Comparison of ENCODE assay signal across 20 cellular contexts in the genomic region with DNA sequence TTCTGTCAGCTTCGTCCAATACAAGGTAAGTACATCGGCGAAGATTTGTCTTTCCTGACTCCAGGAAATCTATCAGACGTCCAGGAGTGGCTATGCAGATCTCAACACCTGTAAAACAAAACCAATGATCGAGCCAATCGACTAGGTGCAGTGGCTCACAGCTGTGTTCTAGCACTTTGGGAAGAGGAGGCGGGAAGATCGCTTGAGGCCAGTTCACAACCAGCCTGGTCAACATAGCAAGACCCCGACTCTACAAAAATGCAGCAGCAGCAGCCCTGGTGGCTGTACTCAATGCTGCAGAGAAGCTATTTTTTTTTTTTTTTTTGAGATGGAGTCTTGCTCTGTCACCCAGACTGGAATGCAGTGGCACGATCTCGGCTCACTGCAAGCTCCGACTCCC. TPM values are rescaled to one million over a fixed set of nuclear protein-coding genes. Genes with fewer than 3 reads are reported as not detected.
DNase-seq lines count a peak whose midpoint lies in the region; ATAC-seq and TF ChIP-seq lines count a peak whose summit lies in the region.
"Had no signal": no experiment of that assay in that cellular context is flagged by ENCODE, and none has a peak within 500 bp of the region (broad histone marks: within the 10 kb centered on the region; RNA-seq: fewer than 3 reads in every experiment).

No MANE protein-coding gene starts in this region.

- peaks cover 56% of the 10 kb centered on the region for H3K79me2 ChIP-seq in ACC112 (ENCODE audit: control insufficient read depth, insufficient read depth, low read length, unreplicated experiment)

- CTCF ChIA-PET in activated CD8-positive, alpha-beta T cell treated with anti-CD3 and anti-CD28 coated beads for 36 hours (lab: Charles Lee), result interaction anchor here (0.8 to 1.9 kb wide), 2 partner anchors 9 to 77 kb away, joined by 3 to 7 read pairs; no protein-coding TSS in a partner anchor

- H3K9me3 ChIP-seq in aorta (ENCODE audit: control insufficient read depth, low read length), result no peaks in the 10 kb centered on the region
- H3K9me3 ChIP-seq: BE2C, MG63 had no signal

- H2AFZ ChIP-seq in ACC112 (ENCODE audit: low read length, unreplicated experiment), result no peak overlapping the region

- H3K27me3 ChIP-seq in ACC112 (ENCODE audit: insufficient read depth, low read length) (no peaks in the 10 kb centered on the region), aorta (ENCODE audit: control insufficient read depth in 1 of 2, insufficient read depth in 2 of 2, low read length in 1 of 2) (no peaks in the 10 kb centered on the region)
- H3K27me3 ChIP-seq: BE2C, MG63 had no signal

- 0 out of 2 replicates have a peak, but pooled peaks have one; percentile 2 for TF ChIP-seq CTCF in AG10803 (conservative IDR thresholded peaks at IDR 0.05; ENCODE audit: low read length)
- TF ChIP-seq CTCF in activated CD8-positive, alpha-beta T cell treated with anti-CD3 and anti-CD28 coated beads for 36 hours (IDR thresholded peaks at IDR 0.05), result no peak

- no peak for DNase-seq in AG10803 (ENCODE audit: low read depth)
- no peak for DNase-seq in activated CD8-positive, alpha-beta T cell treated with anti-CD3 and anti-CD28 coated beads for 36 hours
- no peak for DNase-seq in immature natural killer cell
- DNase-seq in mucosa of gallbladder (ENCODE audit: low spot score), result no peak
- no peak for DNase-seq in aorta
- DNase-seq: activated CD4-positive, alpha-beta T cell treated with anti-CD3 and anti-CD28 coated beads, Interleukin-2, amount 50 U/mL, for 4 hours; activated T-cell treated with anti-CD3 and anti-CD28 coated beads, Interleukin-2, amount 50 U/mL, for 72 hours; BE2C; effector CD8-positive, alpha-beta T cell; head of caudate nucleus; left ventricle myocardium superior; MG63; NCI-H1436 treated with DMSO at 0.1 percent for 48 hours; NCI-H69; stimulated activated naive CD4-positive, alpha-beta T cell had no signal

- intact Hi-C loops in activated CD8-positive, alpha-beta T cell treated with anti-CD3 and anti-CD28 coated beads for 36 hours (cut with micrococcal nuclease), result no loop called here
- intact Hi-C loops in aorta (cut with DNase I), result no loop called here

- H3K36me3 ChIP-seq in ACC112 (ENCODE audit: insufficient read depth, low read length) (peaks cover 61% of the 10 kb centered on the region), aorta (ENCODE audit: control insufficient read depth in 1 of 2, insufficient read depth in 2 of 2, low read length in 1 of 2) (peaks cover 9 to 14% of the 10 kb centered on the region in 2 donors)

- peak overlapping the region; percentile 73 for H3K27ac Mint-ChIP-seq in activated CD8-positive, alpha-beta T cell treated with anti-CD3 and anti-CD28 coated beads for 36 hours
- peak overlapping the region; percentile 39 to 75 (median 56) for H3K27ac Mint-ChIP-seq in immature natural killer cell

- H3K4me1 ChIP-seq in ACC112 (ENCODE audit: control insufficient read depth, insufficient read depth, low read length, unreplicated experiment), result peaks cover 55% of the 10 kb centered on the region
- H3K4me1 ChIP-seq in aorta (ENCODE audit: control insufficient read depth in 1 of 2, insufficient read depth in 2 of 2, low read length in 2 of 2), result no peaks in the 10 kb centered on the region
- H3K4me1 ChIP-seq: BE2C had no signal

- H3K4me1 Mint-ChIP-seq in activated CD8-positive, alpha-beta T cell treated with anti-CD3 and anti-CD28 coated beads for 36 hours (ENCODE audit: low read depth), result peaks cover 65% of the 10 kb centered on the region
- H3K4me1 Mint-ChIP-seq in immature natural killer cell, result peaks cover 31 to 59% of the 10 kb centered on the region in 2 donors

- WGBS in aorta, 2 donors, result 75 to 78% methylated on average over 12 of the region's 12 CpGs

- H3K27me3 Mint-ChIP-seq in activated CD8-positive, alpha-beta T cell treated with anti-CD3 and anti-CD28 coated beads for 36 hours, result no peaks in the 10 kb centered on the region
- H3K27me3 Mint-ChIP-seq in immature natural killer cell (ENCODE audit: low read depth in 3 of 3), result peaks cover 0 to 2% (median 0%) of the 10 kb centered on the region in 3 donors

- H3K9me3 Mint-ChIP-seq in activated CD8-positive, alpha-beta T cell treated with anti-CD3 and anti-CD28 coated beads for 36 hours, result no peaks in the 10 kb centered on the region
- no peaks in the 10 kb centered on the region for H3K9me3 Mint-ChIP-seq in immature natural killer cell
- H3K9me3 Mint-ChIP-seq: activated T-cell treated with anti-CD3 and anti-CD28 coated beads, Interleukin-2, amount 50 U/mL, for 72 hours had no signal

- no peak for ATAC-seq in activated CD8-positive, alpha-beta T cell treated with anti-CD3 and anti-CD28 coated beads for 36 hours
- no peak for ATAC-seq in aorta (ENCODE audit: low FRiP score)
- ATAC-seq in HG03460 (IDR thresholded peaks at IDR 0.05; ENCODE audit: unreplicated experiment), result no peak
- ATAC-seq: activated T-cell treated with anti-CD3 and anti-CD28 coated beads, Interleukin-2, amount 50 U/mL, for 72 hours; left ventricle myocardium superior; sciatic nerve had no signal

- no peak overlapping the region for H3K4me3 ChIP-seq in ACC112 (ENCODE audit: low read depth, low read length)
- H3K4me3 ChIP-seq in AG10803 (ENCODE audit: low read length), result no peak overlapping the region
- no peak overlapping the region for H3K4me3 ChIP-seq in aorta (ENCODE audit: low read length in 2 of 2)
- H3K4me3 ChIP-seq: MG63 had no signal

- POLR2A ChIA-PET in activated CD8-positive, alpha-beta T cell treated with anti-CD3 and anti-CD28 coated beads for 36 hours (lab: Charles Lee), result interaction anchor here (0.7 to 3.1 kb wide), 4 partner anchors 12 to 125 kb away, joined by 3 to 22 read pairs (median 4); no protein-coding TSS in a partner anchor

- H3K36me3 Mint-ChIP-seq in activated CD8-positive, alpha-beta T cell treated with anti-CD3 and anti-CD28 coated beads for 36 hours (ENCODE audit: low read depth), result peaks cover 78% of the 10 kb centered on the region
- peaks cover 14 to 61% (median 44%) of the 10 kb centered on the region in 3 donors for H3K36me3 Mint-ChIP-seq in immature natural killer cell

- peak overlapping the region; percentile 81 for H3K27ac ChIP-seq in ACC112 (ENCODE audit: low read depth, low read length)
- no peak overlapping the region for H3K27ac ChIP-seq in aorta (ENCODE audit: low read depth in 1 of 2, low read length in 2 of 2)
- H3K27ac ChIP-seq: HL-60 had no signal

- H3K4me3 Mint-ChIP-seq in activated CD8-positive, alpha-beta T cell treated with anti-CD3 and anti-CD28 coated beads for 36 hours, result no peak overlapping the region
- no peak overlapping the region for H3K4me3 Mint-ChIP-seq in immature natural killer cell
- H3K4me3 Mint-ChIP-seq: activated T-cell treated with anti-CD3 and anti-CD28 coated beads, Interleukin-2, amount 50 U/mL, for 72 hours had no signal

RNA-seq across cellular contexts. Expression of a gene that starts 11.2 kb away (rescaled TPM):
- 100 to 1,000 TPM; 320 to 334 TPM for total RNA-seq in activated CD8-positive, alpha-beta T cell treated with anti-CD3 and anti-CD28 coated beads for 36 hours
- polyA plus RNA-seq in immature natural killer cell (10 to 100 TPM; 25.9 to 59.1 (median 26.9) TPM), aorta (100 to 1,000 TPM in 1 of 2 donors, 10 to 100 TPM in 1; 50.0 to 355 TPM)
- total RNA-seq in mucosa of gallbladder (535 TPM), aorta (100 to 1,000 TPM; 377 to 555 TPM)

RNA-seq across cellular contexts. Expression of a gene that starts 27.0 kb away (rescaled TPM):
- 1 to 10 TPM; 1.7 to 2.1 TPM for total RNA-seq in activated CD8-positive, alpha-beta T cell treated with anti-CD3 and anti-CD28 coated beads for 36 hours
- polyA plus RNA-seq in immature natural killer cell, result under 1 TPM in 1 of 3 donors, not detected in 2; 0.56 TPM
- 22.8 TPM for total RNA-seq in mucosa of gallbladder
- 10 to 100 TPM; 12.9 to 24.0 TPM for total RNA-seq in aorta
- polyA plus RNA-seq in aorta, result 10 to 100 TPM; 17.6 to 25.8 TPM

RNA-seq across cellular contexts. Expression of a gene that starts 39.9 kb away (rescaled TPM):
- not detected for total RNA-seq in activated CD8-positive, alpha-beta T cell treated with anti-CD3 and anti-CD28 coated beads for 36 hours
- polyA plus RNA-seq in immature natural killer cell (not detected), aorta (not detected)
- total RNA-seq in mucosa of gallbladder (not detected), aorta (not detected)
- total RNA-seq: activated T-cell treated with anti-CD3 and anti-CD28 coated beads, Interleukin-2, amount 50 U/mL, for 72 hours; fibroblast of lung had no signal
- polyA plus RNA-seq: fibroblast of lung had no signal
